In the genomic region with DNA sequence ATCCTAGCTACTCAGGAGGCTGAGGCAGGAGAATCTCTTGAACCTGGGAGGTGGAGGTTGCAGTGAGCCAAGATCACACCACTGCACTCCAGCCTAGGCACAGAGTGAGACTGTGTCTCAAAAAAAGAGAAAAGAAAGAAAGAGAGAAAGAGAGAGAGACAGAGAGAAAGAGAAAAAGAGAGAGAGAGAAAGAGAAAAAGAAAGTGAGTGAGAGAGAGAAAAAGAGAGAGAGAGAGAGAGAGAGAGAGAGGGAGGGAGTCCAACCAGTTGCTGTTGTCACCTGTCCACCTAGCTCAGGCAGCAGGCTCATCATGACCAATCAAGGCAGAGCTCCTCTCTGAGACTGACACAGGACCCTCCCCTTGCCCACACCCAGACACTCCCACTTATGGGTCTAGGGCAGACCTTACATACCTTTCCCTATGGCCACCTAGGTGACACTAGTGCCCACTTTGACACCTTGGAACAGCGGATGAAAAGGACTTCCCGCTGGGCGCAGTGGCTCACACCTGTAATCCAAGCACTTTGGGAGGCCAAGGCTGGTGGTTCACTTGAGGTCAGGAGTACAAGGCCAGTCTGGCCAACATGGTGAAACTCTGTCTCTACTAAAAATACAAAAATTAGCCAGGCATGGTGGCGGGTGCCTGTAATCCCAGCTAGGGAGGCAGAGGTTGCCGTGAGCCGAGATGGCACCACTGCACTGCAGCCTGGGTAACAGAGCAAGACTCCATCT, we compare ENCODE assay signal across 1 cellular context.
TF ChIP-seq lines count a peak whose summit lies in the region.
"Not testable (repeated sequence)": the region's sequence is repeated elsewhere in the genome, so short reads cannot be mapped to it uniquely, and the experiment has no call there.

No MANE protein-coding gene starts in this region.

TF ChIP-seq in HepG2, 621 proteins besides CTCF, POLR2A, EP300 and RAD21:
- TF ChIP-seq NR2F6 (IDR thresholded peaks at IDR 0.05): not testable (repeated sequence)
- TF ChIP-seq NR2F6 (CRISPR knock-in tag; IDR thresholded peaks at IDR 0.05) (peak; percentile 28; the same call in 1 of the 2 replicates), RXRB (CRISPR knock-in tag; IDR thresholded peaks at IDR 0.05; ENCODE audit: borderline replicate concordance) (0 out of 2 replicates have a peak, but pooled peaks have one; percentile 34), ZMYM3 (CRISPR knock-in tag; IDR thresholded peaks at IDR 0.05) (peak; percentile 18; the same call in 1 of the 2 replicates), THRA (CRISPR knock-in tag; IDR thresholded peaks at IDR 0.05; ENCODE audit: borderline replicate concordance) (peak; percentile 87; the same call in 1 of the 2 replicates), ZNF460 (CRISPR knock-in tag; IDR thresholded peaks at IDR 0.05; ENCODE audit: borderline replicate concordance) (peak; percentile 74), ZNF788 (CRISPR knock-in tag; IDR thresholded peaks at IDR 0.05; ENCODE audit: borderline replicate concordance) (0 out of 2 replicates have a peak, but pooled peaks have one; percentile 25), HNF4A (CRISPR knock-in tag; IDR thresholded peaks at IDR 0.05) (peak; percentile 57), RARA (CRISPR knock-in tag; IDR thresholded peaks at IDR 0.05) (peak; percentile 34; the same call in 1 of the 2 replicates), RXRA (CRISPR knock-in tag; IDR thresholded peaks at IDR 0.05) (peak; percentile 76; the same call in 1 of the 2 replicates)
